Comparison of ENCODE assay signal across 16 cellular contexts in the genomic region with DNA sequence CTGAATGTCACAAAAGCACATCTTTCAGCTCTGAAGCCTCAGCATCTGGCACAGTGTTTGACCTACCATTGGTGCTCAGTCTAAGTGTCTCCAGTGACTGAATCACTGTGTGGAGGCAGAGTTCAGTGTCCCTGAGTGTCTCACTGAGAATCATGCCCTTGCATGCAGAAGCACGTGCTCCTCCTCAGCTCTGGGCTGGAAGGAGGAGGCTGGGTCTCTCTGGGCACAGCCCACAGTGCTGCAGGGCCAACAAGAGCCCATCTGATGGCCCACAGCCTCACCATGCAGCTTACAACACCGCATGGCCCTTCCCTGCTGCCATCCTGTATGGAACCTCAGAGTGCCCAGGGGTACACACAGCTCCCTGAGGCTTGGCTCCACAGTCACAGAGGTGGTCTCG.
DNase-seq lines count a peak whose midpoint lies in the region; ATAC-seq and TF ChIP-seq lines count a peak whose summit lies in the region.
"Had no signal": no experiment of that assay in that cellular context is flagged by ENCODE, and none has a peak within 500 bp of the region (broad histone marks: within the 10 kb centered on the region; RNA-seq: fewer than 3 reads in every experiment).

No MANE protein-coding gene starts in this region.

- no peaks in the 10 kb centered on the region for H3K36me3 ChIP-seq in mammary epithelial cell (ENCODE audit: insufficient read depth, low read length)
- no peaks in the 10 kb centered on the region for H3K36me3 ChIP-seq in breast epithelium
- no peaks in the 10 kb centered on the region for H3K36me3 ChIP-seq in mesenchymal stem cell (ENCODE audit: control insufficient read depth in 1 of 2, insufficient read depth in 2 of 2, low read depth in 1 of 2, low read length in 2 of 2)
- no peaks in the 10 kb centered on the region for H3K36me3 ChIP-seq in upper lobe of right lung
- no peaks in the 10 kb centered on the region for H3K36me3 ChIP-seq in osteoblast (ENCODE audit: insufficient read depth, low read length)
- H3K36me3 ChIP-seq: BLaER1 treated with 17β-estradiol and CSF1 and Interleukin-3, amounts not matched to agents 10 nM and 100 nM had no signal

- H3K4me3 ChIP-seq in mammary epithelial cell (replicated peaks in 1 of 3; ENCODE audit: insufficient read depth in 1 of 3, low read depth in 2 of 3, low read length in 3 of 3), result no peak overlapping the region
- no peak overlapping the region for H3K4me3 ChIP-seq in breast epithelium
- no peak overlapping the region for H3K4me3 ChIP-seq in epithelial cell of esophagus (ENCODE audit: low read length)
- H3K4me3 ChIP-seq in mesenchymal stem cell (ENCODE audit: insufficient read depth in 1 of 2, low read depth in 1 of 2, low read length in 2 of 2), result no peak overlapping the region
- H3K4me3 ChIP-seq in upper lobe of right lung, result no peak overlapping the region
- H3K4me3 ChIP-seq in osteoblast (ENCODE audit: insufficient read depth, low read length), result no peak overlapping the region
- H3K4me3 ChIP-seq: BLaER1 treated with 17β-estradiol and CSF1 and Interleukin-3, amounts not matched to agents 10 nM and 100 nM had no signal

- H2BK120ac ChIP-seq in mesenchymal stem cell (ENCODE audit: low read depth, low read length), result no peak overlapping the region

- H4K8ac ChIP-seq in mesenchymal stem cell (ENCODE audit: low read length), result peak overlapping the region; percentile 47

- peaks cover 5% of the 10 kb centered on the region for H3K4me1 ChIP-seq in mammary epithelial cell (ENCODE audit: insufficient read depth, low read length)
- no peaks in the 10 kb centered on the region for H3K4me1 ChIP-seq in breast epithelium
- H3K4me1 ChIP-seq in mesenchymal stem cell (ENCODE audit: control insufficient read depth, insufficient read depth, low read depth, low read length), result peaks cover 2% of the 10 kb centered on the region
- no peaks in the 10 kb centered on the region for H3K4me1 ChIP-seq in upper lobe of right lung
- H3K4me1 ChIP-seq in osteoblast (ENCODE audit: insufficient read depth, low read length), result no peaks in the 10 kb centered on the region

- no peak overlapping the region for H3K4me2 ChIP-seq in mammary epithelial cell (ENCODE audit: insufficient read depth, low read depth, low read length)
- H3K4me2 ChIP-seq in mesenchymal stem cell (ENCODE audit: low read length, poor library complexity, severe bottlenecking), result no peak overlapping the region
- H3K4me2 ChIP-seq in osteoblast (ENCODE audit: insufficient read depth, low read length), result no peak overlapping the region
- H3K4me2 ChIP-seq: BLaER1 treated with 17β-estradiol and CSF1 and Interleukin-3, amounts not matched to agents 10 nM and 100 nM had no signal

- intact Hi-C loops in mammary epithelial cell (cut with micrococcal nuclease), result no loop called here
- intact Hi-C loops in breast epithelium (cut with DNase I; ENCODE audit: low total_unique reads), result no loop called here
- intact Hi-C loops in upper lobe of right lung (cut with DNase I), result no loop called here

- dilution Hi-C loops in mammary epithelial cell (cut with HindIII; ENCODE audit: low sequenced_read_pairs), result no loop called here

- H4K20me1 ChIP-seq in mammary epithelial cell (ENCODE audit: insufficient read depth, low read length) (no peaks in the 10 kb centered on the region), osteoblast (ENCODE audit: insufficient read depth, low read length) (no peaks in the 10 kb centered on the region)
- H4K20me1 ChIP-seq: BLaER1 treated with 17β-estradiol and CSF1 and Interleukin-3, amounts not matched to agents 10 nM and 100 nM had no signal

- H2AK5ac ChIP-seq in mesenchymal stem cell (ENCODE audit: low read length, severe bottlenecking), result no peak overlapping the region

- 86% methylated on average over 2 of the region's 3 CpGs for WGBS in mammary epithelial cell (ENCODE audit: low coverage, missing lambda C conversion rate)
- 88% methylated on average over 3 of the region's 3 CpGs for WGBS in mesenchymal stem cell

- ATAC-seq in upper lobe of right lung, result peak; percentile 26
- ATAC-seq: CD8-positive, alpha-beta T cell; HepG2 had no signal

- in situ Hi-C loops in mammary epithelial cell (cut with MboI; ENCODE audit: low sequenced_read_pairs in 2 of 2), result no loop called here

- no peak overlapping the region for H2BK5ac ChIP-seq in mesenchymal stem cell (ENCODE audit: low read depth, low read length, poor library complexity, severe bottlenecking)

- H3K79me2 ChIP-seq in mammary epithelial cell (ENCODE audit: insufficient read depth, low read length) (no peaks in the 10 kb centered on the region), osteoblast (ENCODE audit: insufficient read depth, low read length) (no peaks in the 10 kb centered on the region)

- no peak overlapping the region for H2BK12ac ChIP-seq in mesenchymal stem cell (ENCODE audit: low read length in 2 of 2)

- peak overlapping the region; percentile 31 for H2AFZ ChIP-seq in mammary epithelial cell (ENCODE audit: low read depth, low read length)
- H2AFZ ChIP-seq in mesenchymal stem cell (ENCODE audit: low read depth, low read length), result no peak overlapping the region
- no peak overlapping the region for H2AFZ ChIP-seq in osteoblast (ENCODE audit: low read length)

- H3K27ac ChIP-seq in mammary epithelial cell (ENCODE audit: insufficient read depth, low read depth, low read length), result no peak overlapping the region
- no peak overlapping the region for H3K27ac ChIP-seq in breast epithelium
- no peak overlapping the region for H3K27ac ChIP-seq in mesenchymal stem cell (ENCODE audit: low read length, poor library complexity, severe bottlenecking)
- no peak overlapping the region for H3K27ac ChIP-seq in upper lobe of right lung
- H3K27ac ChIP-seq in osteoblast (ENCODE audit: low read depth, low read length), result no peak overlapping the region
- H3K27ac ChIP-seq: BLaER1 treated with 17β-estradiol and CSF1 and Interleukin-3, amounts not matched to agents 10 nM and 100 nM had no signal

- CTCF ChIA-PET in mammary epithelial cell (lab: Charles Lee; ENCODE audit: low non-redundant PET), result no interaction called here

- DNase-seq in mammary epithelial cell, result no peak
- DNase-seq in breast epithelium (ENCODE audit: low spot score in 2 of 2), result no peak
- peak; percentile 42 for DNase-seq in epithelial cell of esophagus (ENCODE audit: low read depth)
- DNase-seq in mesenchymal stem cell, result no peak
- DNase-seq in upper lobe of right lung, result no peak
- DNase-seq in NCI-H1092 treated with DMSO at 0.1 percent for 48 hours (lab: John Stamatoyannopoulos, UW), result no peak
- DNase-seq in osteoblast (ENCODE audit: insufficient read length, low spot score, missing footprints), result no peak
- DNase-seq in NCI-H146 treated with DMSO at 0.1 percent for 48 hours (lab: John Stamatoyannopoulos, UW; ENCODE audit: unreplicated experiment), result no peak
- DNase-seq: 8988T; Calu3; CD8-positive, alpha-beta T cell; DMS79 treated with DMSO at 0.1 percent for 48 hours; GF-D8; H9 had no signal

- H4K91ac ChIP-seq in mesenchymal stem cell (ENCODE audit: low read length), result peak overlapping the region; percentile 41

- H3K23ac ChIP-seq in mesenchymal stem cell (ENCODE audit: low read length in 2 of 2), result no peak overlapping the region

- H3K9ac ChIP-seq in mammary epithelial cell (ENCODE audit: insufficient read depth, low read length) (no peak overlapping the region), mesenchymal stem cell (ENCODE audit: low read length) (no peak overlapping the region)
- H3K9ac ChIP-seq: BLaER1 treated with 17β-estradiol and CSF1 and Interleukin-3, amounts not matched to agents 10 nM and 100 nM had no signal

- H3K27me3 ChIP-seq in mammary epithelial cell (ENCODE audit: insufficient read depth, low read length) (no peaks in the 10 kb centered on the region), breast epithelium (no peaks in the 10 kb centered on the region), mesenchymal stem cell (ENCODE audit: control insufficient read depth in 1 of 2, insufficient read depth in 1 of 2, low read length in 2 of 2) (peaks cover 3% of the 10 kb centered on the region in 2 experiments), upper lobe of right lung (peaks cover 4% of the 10 kb centered on the region), osteoblast (ENCODE audit: insufficient read depth, low read length) (peaks cover 29% of the 10 kb centered on the region)
- H3K27me3 ChIP-seq: BLaER1 treated with 17β-estradiol and CSF1 and Interleukin-3, amounts not matched to agents 10 nM and 100 nM had no signal

- H2BK15ac ChIP-seq in mesenchymal stem cell (ENCODE audit: low read depth, poor library complexity, severe bottlenecking), result peak overlapping the region; percentile 26

- no TSS peak for BruUV-seq in mammary epithelial cell (replicated peaks; lab: Mats Ljungman, UMichigan)

- H3K79me1 ChIP-seq in mesenchymal stem cell (replicated peaks; ENCODE audit: low read length, poor library complexity, severe bottlenecking), result no peaks in the 10 kb centered on the region

- peak overlapping the region in 1 of 2 experiments; percentile 19 for H3K14ac ChIP-seq in mesenchymal stem cell (ENCODE audit: low read length in 2 of 2)

- H3K9me3 ChIP-seq in mammary epithelial cell (replicated peaks; ENCODE audit: insufficient read depth, low read length) (no peaks in the 10 kb centered on the region), breast epithelium (no peaks in the 10 kb centered on the region), mesenchymal stem cell (ENCODE audit: control insufficient read depth, low read length) (peaks cover 8% of the 10 kb centered on the region), upper lobe of right lung (no peaks in the 10 kb centered on the region), osteoblast (ENCODE audit: low read depth, low read length) (no peaks in the 10 kb centered on the region)

- no peak for TF ChIP-seq CTCF in mammary epithelial cell (conservative IDR thresholded peaks at IDR 0.05 in 1 of 2, IDR thresholded peaks at IDR 0.05 in 1 of 2; ENCODE audit: extremely low read depth in 1 of 2, insufficient read depth in 1 of 2, low read depth in 1 of 2, low read length in 2 of 2)
- TF ChIP-seq CTCF in breast epithelium (IDR thresholded peaks at IDR 0.05), result no peak
- TF ChIP-seq CTCF in epithelial cell of esophagus (IDR thresholded peaks at IDR 0.05; ENCODE audit: insufficient read depth, low read depth, low read length, missing control alignments), result no peak
- no peak for TF ChIP-seq CTCF in upper lobe of right lung (IDR thresholded peaks at IDR 0.05)
- no peak for TF ChIP-seq CTCF in osteoblast (IDR thresholded peaks at IDR 0.05; ENCODE audit: extremely low read depth, low read depth, low read length)

- H3K18ac ChIP-seq in mesenchymal stem cell (ENCODE audit: low read depth in 1 of 2, low read length in 2 of 2), result no peak overlapping the region

- TF ChIP-seq POLR2A in breast epithelium (IDR thresholded peaks at IDR 0.05), result no peak

- H3K4ac ChIP-seq in mesenchymal stem cell (ENCODE audit: low read depth in 1 of 2, low read length in 2 of 2), result no peak overlapping the region
